Comparison of ENCODE assay signal across 12 cellular contexts in the genomic region with DNA sequence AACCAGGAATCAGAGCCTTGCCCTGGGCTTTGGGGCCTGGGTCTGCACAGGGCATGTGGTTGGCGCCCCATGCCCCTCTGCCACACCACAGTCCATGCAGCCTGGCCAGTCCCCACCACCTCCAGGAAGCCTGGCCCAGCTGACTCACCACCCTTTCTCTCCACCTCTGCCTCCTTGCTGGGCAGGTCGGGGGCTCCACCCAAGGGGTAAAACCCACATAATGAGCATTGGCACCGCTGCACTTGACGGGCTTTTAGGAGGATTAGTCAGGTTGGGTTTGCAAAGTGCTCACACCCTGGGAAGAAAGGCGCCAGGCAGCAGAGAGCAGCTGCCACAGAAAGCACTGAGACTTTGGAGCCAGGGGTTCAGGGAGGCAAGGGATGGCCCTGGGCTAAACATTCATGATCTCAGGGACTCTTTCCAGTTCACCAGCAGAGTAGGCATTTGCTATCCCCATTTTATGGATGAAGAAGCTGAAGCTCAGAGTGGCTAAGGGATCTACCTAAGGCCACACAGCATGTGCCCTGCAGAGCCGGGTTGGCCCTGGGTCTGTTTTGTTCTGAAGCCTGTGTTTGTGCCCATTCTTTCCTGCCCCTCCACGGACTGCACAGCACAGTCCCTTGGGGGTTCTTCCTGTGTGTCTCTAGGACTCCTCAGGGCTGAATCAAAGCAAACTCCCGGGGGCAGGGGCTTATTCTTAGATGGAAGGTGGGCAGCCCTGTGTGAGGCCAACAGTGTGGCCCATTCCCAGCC.
DNase-seq lines count a peak whose midpoint lies in the region; ATAC-seq, FAIRE-seq and TF ChIP-seq lines count a peak whose summit lies in the region.
"Had no signal": no experiment of that assay in that cellular context is flagged by ENCODE, and none has a peak within 500 bp of the region (broad histone marks: within the 10 kb centered on the region; RNA-seq: fewer than 3 reads in every experiment).

No MANE protein-coding gene starts in this region.

- peak overlapping the region; percentile 71 to 87 for H3K27ac ChIP-seq in A549
- peak overlapping the region; percentile 73; the same call in 1 of the 2 replicates for H3K27ac ChIP-seq in GM23248
- peak overlapping the region in 4 of 5 donors; percentile 67 to 91 (median 79) for H3K27ac ChIP-seq in adrenal gland
- peak overlapping the region; percentile 93 for H3K27ac ChIP-seq in layer of hippocampus (ENCODE audit: low read depth, low read length)
- H3K27ac ChIP-seq in naive thymus-derived CD4-positive, alpha-beta T cell (ENCODE audit: low read depth, low read length), result no peak overlapping the region

- TF ChIP-seq RAD21 in A549 (conservative IDR thresholded peaks at IDR 0.05 in 1 of 2, IDR thresholded peaks at IDR 0.05 in 1 of 2), result no peak

- no peak overlapping the region for H3K4me3 Mint-ChIP-seq in naive thymus-derived CD4-positive, alpha-beta T cell
- H3K4me3 Mint-ChIP-seq: neural crest cell; stimulated activated naive CD8-positive, alpha-beta T cell treated with anti-CD3 and anti-CD28 coated beads, Interleukin-15, Interleukin-2, amounts not matched to agents 100 ng/mL and 50 ng/mL, for 24 hours had no signal

- POLR2A ChIA-PET in A549 (lab: Yijun Ruan, JAX), result no interaction called here
- POLR2A ChIA-PET in naive thymus-derived CD4-positive, alpha-beta T cell (lab: Charles Lee), result no interaction called here

- peaks cover 0 to 3% (median 0%) of the 10 kb centered on the region in 5 donors for H3K27me3 Mint-ChIP-seq in naive thymus-derived CD4-positive, alpha-beta T cell

- CTCF ChIA-PET in A549 (lab: Yijun Ruan, JAX), result interaction anchor here (0.8 to 4.6 kb wide), 5 partner anchors 12 to 130 kb away, joined by 3 to 26 read pairs (median 4); no protein-coding TSS in a partner anchor
- CTCF ChIA-PET in naive thymus-derived CD4-positive, alpha-beta T cell (lab: Charles Lee), result no interaction called here

- H3K79me2 ChIP-seq in GM23248 (ENCODE audit: insufficient read depth), result no peaks in the 10 kb centered on the region

- ATAC-seq in A549 (peak in 1 of 2 experiments; percentile 2; a peak in 1 of 6 replicates), GM21526 (IDR thresholded peaks at IDR 0.05; ENCODE audit: low FRiP score, unreplicated experiment) (no peak), GM18873 (IDR thresholded peaks at IDR 0.05; ENCODE audit: low FRiP score, unreplicated experiment) (no peak), HG02938 (IDR thresholded peaks at IDR 0.05; ENCODE audit: unreplicated experiment) (no peak)
- ATAC-seq in naive thymus-derived CD4-positive, alpha-beta T cell, result no peak

- TF ChIP-seq POLR2A in A549 (IDR thresholded peaks at IDR 0.05; ENCODE audit: low read length), result no peak
- no peak for TF ChIP-seq POLR2A in adrenal gland (IDR thresholded peaks at IDR 0.05)

- H2AFZ ChIP-seq in GM23248, result no peak overlapping the region

- H3K9me2 ChIP-seq in GM23248 (ENCODE audit: insufficient read depth), result no peaks in the 10 kb centered on the region

- FAIRE-seq in A549 (lab: Jason Lieb, UNC), result no peak
- FAIRE-seq: D721Med had no signal

- H3K27me3 ChIP-seq in GM23248 (replicated peaks; ENCODE audit: insufficient read depth) (no peaks in the 10 kb centered on the region), adrenal gland (no peaks in the 10 kb centered on the region), layer of hippocampus (ENCODE audit: control insufficient read depth, insufficient read depth, low read length) (no peaks in the 10 kb centered on the region)
- H3K27me3 ChIP-seq in naive thymus-derived CD4-positive, alpha-beta T cell (ENCODE audit: control insufficient read depth in 2 of 2, insufficient read depth in 2 of 2, low read length in 2 of 2), result no peaks in the 10 kb centered on the region

- TF ChIP-seq CTCF in A549 (IDR thresholded peaks at IDR 0.05), result no peak
- TF ChIP-seq CTCF in adrenal gland (IDR thresholded peaks at IDR 0.05), result no peak

- H3F3A ChIP-seq in GM23248 (ENCODE audit: insufficient read depth), result peaks cover 22% of the 10 kb centered on the region

- H3K36me3 Mint-ChIP-seq in naive thymus-derived CD4-positive, alpha-beta T cell, result peaks cover 0 to 4% (median 0%) of the 10 kb centered on the region in 5 donors

- peaks cover 44% of the 10 kb centered on the region for H3K4me1 ChIP-seq in A549
- peaks cover 35% of the 10 kb centered on the region for H3K4me1 ChIP-seq in GM23248 (ENCODE audit: insufficient read depth)
- peaks cover 36 to 40% of the 10 kb centered on the region in 2 donors for H3K4me1 ChIP-seq in adrenal gland (replicated peaks in 1 of 2)
- no peaks in the 10 kb centered on the region for H3K4me1 ChIP-seq in naive thymus-derived CD4-positive, alpha-beta T cell (ENCODE audit: control insufficient read depth in 2 of 2, insufficient read depth in 2 of 2, low read length in 2 of 2)

- H4K20me1 ChIP-seq in GM23248 (ENCODE audit: insufficient read depth), result no peaks in the 10 kb centered on the region

- H3K4me1 Mint-ChIP-seq in naive thymus-derived CD4-positive, alpha-beta T cell, result peaks cover 0 to 9% (median 0%) of the 10 kb centered on the region in 7 donors

- no peak overlapping the region for H3K27ac Mint-ChIP-seq in naive thymus-derived CD4-positive, alpha-beta T cell
- H3K27ac Mint-ChIP-seq: stimulated activated naive CD8-positive, alpha-beta T cell treated with anti-CD3 and anti-CD28 coated beads, Interleukin-15, Interleukin-2, amounts not matched to agents 100 ng/mL and 50 ng/mL, for 24 hours had no signal

- WGBS in A549 (ENCODE audit: missing lambda C conversion rate), result 73% methylated on average over 8 of the region's 8 CpGs
- 72 to 73% methylated on average over 7 to 8 of the region's 8 CpGs for WGBS in GM23248 (ENCODE audit: low coverage in 1 of 2, low lambda C conversion rate in 2 of 2, missing lambda C conversion rate in 2 of 2), 2 experiments
- WGBS in adrenal gland, 4 donors, result 90 to 100% (median 94%) methylated on average over 5 to 8 of the region's 8 CpGs

- H3K9me3 Mint-ChIP-seq in naive thymus-derived CD4-positive, alpha-beta T cell, result no peaks in the 10 kb centered on the region
- H3K9me3 Mint-ChIP-seq: neural crest cell; stimulated activated naive CD8-positive, alpha-beta T cell treated with anti-CD3 and anti-CD28 coated beads, Interleukin-15, Interleukin-2, amounts not matched to agents 100 ng/mL and 50 ng/mL, for 24 hours had no signal

- H3K9me3 ChIP-seq in A549 (no peaks in the 10 kb centered on the region), GM23248 (ENCODE audit: low read depth) (no peaks in the 10 kb centered on the region), adrenal gland (replicated peaks in 1 of 3) (no peaks in the 10 kb centered on the region)
- H3K9me3 ChIP-seq in naive thymus-derived CD4-positive, alpha-beta T cell (ENCODE audit: control insufficient read depth in 2 of 3, low read length in 3 of 3), result no peaks in the 10 kb centered on the region

- H3K9ac ChIP-seq in GM23248, result no peak overlapping the region; the same call in 1 of the 2 replicates

- in situ Hi-C loops in GM23248 (cut with MboI), result no loop called here

- intact Hi-C loops in adrenal gland (cut with DNase I), result loop anchor here in 1 of 2 donors (10.0 kb wide), 1 partner anchor 637 kb away; no protein-coding TSS in a partner anchor
- intact Hi-C loops in naive thymus-derived CD4-positive, alpha-beta T cell (cut with micrococcal nuclease), result no loop called here

- no peaks in the 10 kb centered on the region for H3K36me3 ChIP-seq in GM23248 (ENCODE audit: low read depth)
- no peaks in the 10 kb centered on the region for H3K36me3 ChIP-seq in adrenal gland (replicated peaks in 1 of 2)
- no peaks in the 10 kb centered on the region for H3K36me3 ChIP-seq in naive thymus-derived CD4-positive, alpha-beta T cell (ENCODE audit: control insufficient read depth in 2 of 3, insufficient read depth in 3 of 3, low read length in 3 of 3)

- no peak overlapping the region for H3K4me3 ChIP-seq in A549
- no peak overlapping the region for H3K4me3 ChIP-seq in GM23248
- no peak overlapping the region for H3K4me3 ChIP-seq in adrenal gland
- H3K4me3 ChIP-seq in naive thymus-derived CD4-positive, alpha-beta T cell (ENCODE audit: low read length), result no peak overlapping the region

- DNase-seq in A549 (ENCODE audit: low read depth in 1 of 2, low spot score in 1 of 2) (no peak), GM23248 (peak; percentile 64), adrenal gland (peak in 2 of 7 donors; percentile 11 to 26)
- no peak for DNase-seq in naive thymus-derived CD4-positive, alpha-beta T cell
- DNase-seq: activated CD4-positive, alpha-beta T cell treated with anti-CD3 and anti-CD28 coated beads, Interleukin-2, amount 50 U/mL, for 1 hour had no signal

- TF ChIP-seq EP300 in A549 (IDR thresholded peaks at IDR 0.05), result no peak

- H3K4me2 ChIP-seq in A549 (peak overlapping the region; percentile 68), GM23248 (ENCODE audit: unreplicated experiment) (peak overlapping the region; percentile 6)

TF ChIP-seq in A549, 52 proteins besides CTCF, POLR2A, EP300 and RAD21:
- peak; percentile 64 for TF ChIP-seq ZFP36 (IDR thresholded peaks at IDR 0.05; ENCODE audit: borderline replicate concordance, partially characterized antibody)
- TF ChIP-seq KDM1A (IDR thresholded peaks at IDR 0.05; ENCODE audit: low read depth), result 0 out of 2 replicates have a peak, but pooled peaks have one; percentile 16
- TF ChIP-seq RNF2 (IDR thresholded peaks at IDR 0.05; ENCODE audit: borderline replicate concordance, low read depth), result no peak
